ENCODE assay signal across 1 cellular context in the genomic region with DNA sequence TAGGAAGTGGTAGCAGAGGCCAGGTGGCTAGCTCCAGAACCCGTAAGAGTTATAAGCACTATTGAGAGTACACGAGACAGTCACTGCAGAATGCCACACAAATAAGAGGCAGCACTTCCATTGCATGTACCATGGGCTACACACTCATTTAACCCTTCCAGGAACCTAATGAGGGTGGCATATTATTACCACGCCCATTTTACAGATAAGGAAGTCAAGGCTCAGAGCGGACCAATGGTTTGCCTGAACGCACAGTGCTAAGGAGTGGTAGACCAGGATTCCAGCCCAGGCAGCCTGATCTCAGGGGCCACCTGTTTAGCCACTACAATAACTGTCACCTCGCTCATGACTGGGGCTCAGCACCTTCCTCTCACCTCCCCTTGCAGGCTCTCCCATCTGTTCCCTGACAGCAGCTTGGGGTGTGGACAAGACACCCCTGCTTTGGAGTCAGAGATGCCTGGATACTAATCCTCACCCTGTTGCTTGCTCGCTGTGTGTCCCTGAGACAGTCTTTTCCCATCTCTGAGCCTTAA.
TF ChIP-seq lines count a peak whose summit lies in the region.

No MANE protein-coding gene starts in this region.

TF ChIP-seq in HepG2, 621 proteins besides CTCF, POLR2A, EP300 and RAD21:
- no peak for TF ChIP-seq ZNF639 (CRISPR knock-in tag; conservative IDR thresholded peaks at IDR 0.05)
- TF ChIP-seq ZNF629 (CRISPR knock-in tag; conservative IDR thresholded peaks at IDR 0.05) = peak; percentile 41; the same call in 1 of the 2 replicates
